In the genomic region with DNA sequence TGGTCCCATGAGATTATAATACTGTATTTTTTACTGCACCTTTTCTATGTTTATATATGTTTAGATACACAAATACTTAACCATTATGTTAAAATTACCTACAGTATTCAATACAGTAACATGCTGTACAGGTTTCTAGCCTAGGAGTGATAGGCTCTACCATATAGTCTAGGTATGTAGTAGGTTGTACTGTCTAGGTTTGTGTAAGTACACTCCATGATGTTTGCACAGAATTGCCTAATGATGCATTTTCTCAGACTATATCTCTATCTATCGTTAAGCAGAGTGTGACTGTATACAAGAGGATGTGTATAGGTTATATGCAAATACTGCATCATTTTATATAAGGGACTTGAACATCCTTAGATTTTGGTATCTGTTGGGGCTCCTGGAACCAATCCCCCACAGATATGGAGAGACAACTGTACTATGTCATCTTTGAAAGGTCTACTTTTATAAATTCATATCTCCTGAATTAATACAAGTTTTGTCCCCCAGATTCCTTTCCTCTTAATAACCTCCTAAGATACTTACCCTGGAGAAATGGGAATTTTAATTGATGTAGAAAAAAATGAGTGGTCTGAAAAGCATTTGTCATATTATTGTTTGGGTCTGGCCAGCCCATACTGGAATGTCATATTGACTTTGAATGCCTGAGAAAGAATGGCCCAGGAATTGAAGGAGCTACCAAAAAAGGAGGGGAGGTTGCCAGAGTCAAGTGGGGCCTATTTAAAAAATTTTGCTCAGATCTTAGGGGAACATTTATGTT, we compare ENCODE assay signal across 1 cellular context.
A peak's percentile ranks its signal among the peaks of the same experiment; 100 is the strongest.
TF ChIP-seq lines count a peak whose summit lies in the region.

No MANE protein-coding gene starts in this region.

TF ChIP-seq in SK-N-SH treated with all-trans-retinoic acid at 6 μM for 48 hours, 23 proteins besides CTCF, POLR2A, EP300 and RAD21 (continued from another document):
- TF ChIP-seq CREB5 (CRISPR knock-in tag; IDR thresholded peaks at IDR 0.05; ENCODE audit: low read depth) = peak; percentile 68; the same call in 1 of the 2 replicates
- TF ChIP-seq PATZ1 (CRISPR knock-in tag; IDR thresholded peaks at IDR 0.05; ENCODE audit: borderline replicate concordance) = peak; percentile 35; the same call in 1 of the 2 replicates
- TF ChIP-seq ISL1 (CRISPR knock-in tag; IDR thresholded peaks at IDR 0.05) = peak; percentile 96
